ENCODE assay signal across 8 cellular contexts in the genomic region with DNA sequence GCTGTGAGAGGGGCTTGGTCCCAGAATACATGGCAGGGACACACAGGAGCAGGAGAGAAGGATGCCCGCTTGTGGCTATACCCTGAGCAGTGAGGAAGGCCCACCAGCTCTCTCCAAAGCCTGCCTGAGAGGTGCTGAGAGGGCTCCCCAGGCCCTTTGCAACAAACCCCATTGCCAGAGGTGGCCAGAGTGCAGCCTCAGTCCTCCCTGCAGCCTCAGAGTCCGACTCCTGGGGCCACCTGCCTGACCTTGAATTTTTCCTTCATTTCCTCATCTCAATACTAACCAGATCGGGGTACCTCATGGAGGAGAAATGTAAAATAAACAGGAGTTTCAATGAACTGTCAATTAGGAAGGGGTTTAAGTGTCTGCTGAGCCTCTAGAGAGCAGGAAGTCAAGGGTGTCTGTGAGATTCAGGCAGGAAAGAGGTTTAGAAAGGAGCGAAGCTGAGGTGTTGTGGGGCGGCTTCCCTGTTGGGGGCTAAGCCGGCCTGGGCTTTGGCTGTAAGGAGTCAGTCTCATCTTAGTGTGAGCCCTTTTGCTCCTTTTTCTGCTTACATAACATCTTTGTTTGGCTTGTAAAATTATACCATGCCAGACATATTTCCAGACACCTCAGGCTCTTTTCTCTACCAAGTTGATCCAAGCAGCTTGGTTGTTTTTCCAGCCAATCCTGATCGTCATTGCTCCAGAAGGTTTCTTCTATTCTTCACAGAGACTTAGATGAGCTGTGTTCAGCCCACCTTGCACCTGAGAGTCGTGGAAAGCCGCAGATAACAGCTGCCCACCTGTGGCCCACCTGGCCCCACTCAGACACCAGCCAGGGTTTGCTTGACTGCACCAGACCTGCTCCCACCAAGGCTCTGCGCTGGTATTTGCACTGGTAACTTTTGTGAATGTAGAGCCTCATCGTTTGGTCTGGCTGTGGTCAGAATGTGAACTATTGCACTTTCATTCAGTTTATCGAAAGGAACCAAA. TPM values are rescaled to one million over a fixed set of nuclear protein-coding genes. Genes with fewer than 3 reads are reported as not detected.
A peak's percentile ranks its signal among the peaks of the same experiment; 100 is the strongest.
DNase-seq lines count a peak whose midpoint lies in the region; ATAC-seq and TF ChIP-seq lines count a peak whose summit lies in the region.

No MANE protein-coding gene starts in this region.

- peaks cover 3% of the 10 kb centered on the region for H3K36me3 Mint-ChIP-seq in activated T-cell treated with anti-CD3 and anti-CD28 coated beads, Interleukin-2, amount 50 U/mL, for 24 hours (ENCODE audit: low read depth)

- no peak overlapping the region for H3K4me3 ChIP-seq in thyroid gland (replicated peaks in 1 of 3)

- no peaks in the 10 kb centered on the region for H3K9me3 Mint-ChIP-seq in activated T-cell treated with anti-CD3 and anti-CD28 coated beads, Interleukin-2, amount 50 U/mL, for 24 hours

- no peaks in the 10 kb centered on the region for H3K27me3 Mint-ChIP-seq in activated T-cell treated with anti-CD3 and anti-CD28 coated beads, Interleukin-2, amount 50 U/mL, for 24 hours

- peak; percentile 50 for ATAC-seq in HG03097 (IDR thresholded peaks at IDR 0.05; ENCODE audit: low FRiP score, unreplicated experiment)

- DNase-seq in stimulated activated CD4-positive, alpha-beta T cell treated with anti-CD3 and anti-CD28 coated beads, Interleukin-4, amount 100 ng/mL, for 24 hours = peak; percentile 33
- no peak for DNase-seq in stimulated activated CD4-positive, alpha-beta T cell treated with anti-CD3 and anti-CD28 coated beads, Interleukin-2, amount 100 ng/mL, for 48 hours
- no peak for DNase-seq in activated T-cell treated with anti-CD3 and anti-CD28 coated beads, Interleukin-2, amount 50 U/mL, for 24 hours
- DNase-seq in thyroid gland = no peak
- DNase-seq in globus pallidus (ENCODE audit: low spot score) = no peak
- DNase-seq in medulla oblongata (ENCODE audit: extremely low spot score) = no peak
- DNase-seq in C1 segment of cervical spinal cord (lab: John Stamatoyannopoulos, UW) = no peak

- peak overlapping the region; percentile 64 for H3K4me3 Mint-ChIP-seq in activated T-cell treated with anti-CD3 and anti-CD28 coated beads, Interleukin-2, amount 50 U/mL, for 24 hours

- no peak for TF ChIP-seq POLR2A in thyroid gland (IDR thresholded peaks at IDR 0.05)

- no peak for TF ChIP-seq CTCF in thyroid gland (IDR thresholded peaks at IDR 0.05)

- H3K27ac Mint-ChIP-seq in activated T-cell treated with anti-CD3 and anti-CD28 coated beads, Interleukin-2, amount 50 U/mL, for 24 hours = peak overlapping the region; percentile 91

- H3K4me1 Mint-ChIP-seq in activated T-cell treated with anti-CD3 and anti-CD28 coated beads, Interleukin-2, amount 50 U/mL, for 24 hours (ENCODE audit: low read depth) = peaks cover 95% of the 10 kb centered on the region

- peak overlapping the region; percentile 28 to 77 (median 59) for H3K27ac ChIP-seq in thyroid gland

- no peaks in the 10 kb centered on the region for H3K36me3 ChIP-seq in thyroid gland

- peaks cover 32 to 44% of the 10 kb centered on the region in 2 donors for H3K4me1 ChIP-seq in thyroid gland

- intact Hi-C loops in thyroid gland (cut with DNase I) = no loop called here

- 56 to 62% methylated on average over 12 of the region's 12 CpGs for WGBS in thyroid gland, 2 donors

- no peaks in the 10 kb centered on the region for H3K9me3 ChIP-seq in thyroid gland

- no peaks in the 10 kb centered on the region for H3K27me3 ChIP-seq in thyroid gland

RNA-seq across cellular contexts. Expression of gene CMTM7, which starts 36.7 kb away (rescaled TPM):
- 10 to 100 TPM; 14.8 to 24.7 (median 22.0) TPM for total RNA-seq in thyroid gland
